In the genomic region with DNA sequence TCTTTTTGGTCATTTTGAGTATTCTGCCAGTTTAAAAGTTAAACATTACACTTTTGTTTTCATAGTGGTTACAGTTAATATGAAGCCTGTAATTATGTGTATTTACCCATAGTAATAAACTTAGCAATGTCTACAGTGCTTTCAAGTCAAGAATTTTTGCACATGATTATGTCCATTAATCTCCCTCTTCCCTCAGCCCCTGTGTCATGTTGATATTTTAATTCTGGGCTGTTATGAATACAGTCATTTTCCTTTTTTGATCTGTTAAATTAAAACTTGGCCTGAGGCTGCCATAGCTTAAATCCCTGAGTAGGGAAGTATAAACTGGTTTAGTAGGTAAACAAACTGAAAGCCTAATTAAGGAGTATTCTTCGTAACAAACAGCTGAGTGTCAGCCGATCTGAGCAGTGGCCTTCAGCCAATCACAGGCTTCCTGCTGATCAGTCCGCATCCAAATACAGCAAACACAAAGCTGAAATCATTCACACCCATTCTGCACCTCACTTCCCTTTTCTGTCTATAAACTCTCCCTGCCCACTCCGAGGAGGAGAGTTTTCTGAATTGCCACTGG, we compare ENCODE assay signal across 1 cellular context.
TF ChIP-seq lines count a peak whose summit lies in the region.

No MANE protein-coding gene starts in this region.

TF ChIP-seq in K562, 482 proteins besides CTCF, POLR2A, EP300 and RAD21 (continued from another document and continues in another):
- TF ChIP-seq, protein P1, sequence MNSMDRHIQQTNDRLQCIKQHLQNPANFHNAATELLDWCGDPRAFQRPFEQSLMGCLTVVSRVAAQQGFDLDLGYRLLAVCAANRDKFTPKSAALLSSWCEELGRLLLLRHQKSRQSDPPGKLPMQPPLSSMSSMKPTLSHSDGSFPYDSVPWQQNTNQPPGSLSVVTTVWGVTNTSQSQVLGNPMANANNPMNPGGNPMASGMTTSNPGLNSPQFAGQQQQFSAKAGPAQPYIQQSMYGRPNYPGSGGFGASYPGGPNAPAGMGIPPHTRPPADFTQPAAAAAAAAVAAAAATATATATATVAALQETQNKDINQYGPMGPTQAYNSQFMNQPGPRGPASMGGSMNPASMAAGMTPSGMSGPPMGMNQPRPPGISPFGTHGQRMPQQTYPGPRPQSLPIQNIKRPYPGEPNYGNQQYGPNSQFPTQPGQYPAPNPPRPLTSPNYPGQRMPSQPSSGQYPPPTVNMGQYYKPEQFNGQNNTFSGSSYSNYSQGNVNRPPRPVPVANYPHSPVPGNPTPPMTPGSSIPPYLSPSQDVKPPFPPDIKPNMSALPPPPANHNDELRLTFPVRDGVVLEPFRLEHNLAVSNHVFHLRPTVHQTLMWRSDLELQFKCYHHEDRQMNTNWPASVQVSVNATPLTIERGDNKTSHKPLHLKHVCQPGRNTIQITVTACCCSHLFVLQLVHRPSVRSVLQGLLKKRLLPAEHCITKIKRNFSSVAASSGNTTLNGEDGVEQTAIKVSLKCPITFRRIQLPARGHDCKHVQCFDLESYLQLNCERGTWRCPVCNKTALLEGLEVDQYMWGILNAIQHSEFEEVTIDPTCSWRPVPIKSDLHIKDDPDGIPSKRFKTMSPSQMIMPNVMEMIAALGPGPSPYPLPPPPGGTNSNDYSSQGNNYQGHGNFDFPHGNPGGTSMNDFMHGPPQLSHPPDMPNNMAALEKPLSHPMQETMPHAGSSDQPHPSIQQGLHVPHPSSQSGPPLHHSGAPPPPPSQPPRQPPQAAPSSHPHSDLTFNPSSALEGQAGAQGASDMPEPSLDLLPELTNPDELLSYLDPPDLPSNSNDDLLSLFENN (IDR thresholded peaks at IDR 0.05; ENCODE audit: low read depth in 2 of 2, low read length in 2 of 2), result no peak
- TF ChIP-seq HNRNPLL (IDR thresholded peaks at IDR 0.05; ENCODE audit: low read depth, low read length, poor library complexity, severe bottlenecking), result no peak
- TF ChIP-seq, protein P2, sequence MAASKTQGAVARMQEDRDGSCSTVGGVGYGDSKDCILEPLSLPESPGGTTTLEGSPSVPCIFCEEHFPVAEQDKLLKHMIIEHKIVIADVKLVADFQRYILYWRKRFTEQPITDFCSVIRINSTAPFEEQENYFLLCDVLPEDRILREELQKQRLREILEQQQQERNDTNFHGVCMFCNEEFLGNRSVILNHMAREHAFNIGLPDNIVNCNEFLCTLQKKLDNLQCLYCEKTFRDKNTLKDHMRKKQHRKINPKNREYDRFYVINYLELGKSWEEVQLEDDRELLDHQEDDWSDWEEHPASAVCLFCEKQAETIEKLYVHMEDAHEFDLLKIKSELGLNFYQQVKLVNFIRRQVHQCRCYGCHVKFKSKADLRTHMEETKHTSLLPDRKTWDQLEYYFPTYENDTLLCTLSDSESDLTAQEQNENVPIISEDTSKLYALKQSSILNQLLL (CRISPR knock-in tag; IDR thresholded peaks at IDR 0.05; ENCODE audit: borderline replicate concordance), result no peak
- TF ChIP-seq SPI1 (IDR thresholded peaks at IDR 0.05; ENCODE audit: borderline replicate concordance, low read depth, low read length), result peak; percentile 98
- no peak for TF ChIP-seq ZNF584 (CRISPR knock-in tag; IDR thresholded peaks at IDR 0.05; ENCODE audit: low read depth)
- TF ChIP-seq, protein P3, sequence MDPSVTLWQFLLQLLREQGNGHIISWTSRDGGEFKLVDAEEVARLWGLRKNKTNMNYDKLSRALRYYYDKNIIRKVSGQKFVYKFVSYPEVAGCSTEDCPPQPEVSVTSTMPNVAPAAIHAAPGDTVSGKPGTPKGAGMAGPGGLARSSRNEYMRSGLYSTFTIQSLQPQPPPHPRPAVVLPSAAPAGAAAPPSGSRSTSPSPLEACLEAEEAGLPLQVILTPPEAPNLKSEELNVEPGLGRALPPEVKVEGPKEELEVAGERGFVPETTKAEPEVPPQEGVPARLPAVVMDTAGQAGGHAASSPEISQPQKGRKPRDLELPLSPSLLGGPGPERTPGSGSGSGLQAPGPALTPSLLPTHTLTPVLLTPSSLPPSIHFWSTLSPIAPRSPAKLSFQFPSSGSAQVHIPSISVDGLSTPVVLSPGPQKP (CRISPR knock-in tag; IDR thresholded peaks at IDR 0.05), result no peak
- no peak for TF ChIP-seq ZNF764 (CRISPR knock-in tag; IDR thresholded peaks at IDR 0.05; ENCODE audit: low read depth)
- TF ChIP-seq MAFF (IDR thresholded peaks at IDR 0.05; ENCODE audit: low read length), result no peak
- TF ChIP-seq, protein P4, sequence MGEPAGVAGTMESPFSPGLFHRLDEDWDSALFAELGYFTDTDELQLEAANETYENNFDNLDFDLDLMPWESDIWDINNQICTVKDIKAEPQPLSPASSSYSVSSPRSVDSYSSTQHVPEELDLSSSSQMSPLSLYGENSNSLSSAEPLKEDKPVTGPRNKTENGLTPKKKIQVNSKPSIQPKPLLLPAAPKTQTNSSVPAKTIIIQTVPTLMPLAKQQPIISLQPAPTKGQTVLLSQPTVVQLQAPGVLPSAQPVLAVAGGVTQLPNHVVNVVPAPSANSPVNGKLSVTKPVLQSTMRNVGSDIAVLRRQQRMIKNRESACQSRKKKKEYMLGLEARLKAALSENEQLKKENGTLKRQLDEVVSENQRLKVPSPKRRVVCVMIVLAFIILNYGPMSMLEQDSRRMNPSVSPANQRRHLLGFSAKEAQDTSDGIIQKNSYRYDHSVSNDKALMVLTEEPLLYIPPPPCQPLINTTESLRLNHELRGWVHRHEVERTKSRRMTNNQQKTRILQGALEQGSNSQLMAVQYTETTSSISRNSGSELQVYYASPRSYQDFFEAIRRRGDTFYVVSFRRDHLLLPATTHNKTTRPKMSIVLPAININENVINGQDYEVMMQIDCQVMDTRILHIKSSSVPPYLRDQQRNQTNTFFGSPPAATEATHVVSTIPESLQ (CRISPR knock-in tag; IDR thresholded peaks at IDR 0.05), result no peak
- TF ChIP-seq ARID1B (IDR thresholded peaks at IDR 0.05), result no peak
- TF ChIP-seq KDM4B (IDR thresholded peaks at IDR 0.05; ENCODE audit: borderline replicate concordance in 2 of 2, low read depth in 1 of 2), result no peak
- no peak for TF ChIP-seq RFX5 (IDR thresholded peaks at IDR 0.05; ENCODE audit: low read depth, low read length)
- TF ChIP-seq NCOA6 (IDR thresholded peaks at IDR 0.05), result no peak
- no peak for TF ChIP-seq ZNF324 (CRISPR knock-in tag; IDR thresholded peaks at IDR 0.05)
- TF ChIP-seq MAFG (tag; conservative IDR thresholded peaks at IDR 0.05), result no peak
- TF ChIP-seq HMG20B (CRISPR knock-in tag; IDR thresholded peaks at IDR 0.05), result no peak
- no peak for TF ChIP-seq SMAD2 (IDR thresholded peaks at IDR 0.05; ENCODE audit: low read depth, low read length)
- 0 out of 4 replicates have a peak, but pooled peaks of 1 of the 2 experiments have one; percentile 28 for TF ChIP-seq SRF (CRISPR knock-in tag; IDR thresholded peaks at IDR 0.05)
- TF ChIP-seq POLR3G (IDR thresholded peaks at IDR 0.05; ENCODE audit: extremely low read depth, insufficient read length, insufficient replicate concordance), result no peak
- TF ChIP-seq HDAC8 (tag; IDR thresholded peaks at IDR 0.05), result no peak
- TF ChIP-seq, protein P5, sequence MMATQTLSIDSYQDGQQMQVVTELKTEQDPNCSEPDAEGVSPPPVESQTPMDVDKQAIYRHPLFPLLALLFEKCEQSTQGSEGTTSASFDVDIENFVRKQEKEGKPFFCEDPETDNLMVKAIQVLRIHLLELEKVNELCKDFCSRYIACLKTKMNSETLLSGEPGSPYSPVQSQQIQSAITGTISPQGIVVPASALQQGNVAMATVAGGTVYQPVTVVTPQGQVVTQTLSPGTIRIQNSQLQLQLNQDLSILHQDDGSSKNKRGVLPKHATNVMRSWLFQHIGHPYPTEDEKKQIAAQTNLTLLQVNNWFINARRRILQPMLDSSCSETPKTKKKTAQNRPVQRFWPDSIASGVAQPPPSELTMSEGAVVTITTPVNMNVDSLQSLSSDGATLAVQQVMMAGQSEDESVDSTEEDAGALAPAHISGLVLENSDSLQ (IDR thresholded peaks at IDR 0.05), result peak; percentile 78
- TF ChIP-seq, protein P6, sequence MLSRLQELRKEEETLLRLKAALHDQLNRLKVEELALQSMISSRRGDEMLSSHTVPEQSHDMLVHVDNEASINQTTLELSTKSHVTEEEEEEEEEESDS (CRISPR knock-in tag; IDR thresholded peaks at IDR 0.05), result no peak
- TF ChIP-seq, protein P7, sequence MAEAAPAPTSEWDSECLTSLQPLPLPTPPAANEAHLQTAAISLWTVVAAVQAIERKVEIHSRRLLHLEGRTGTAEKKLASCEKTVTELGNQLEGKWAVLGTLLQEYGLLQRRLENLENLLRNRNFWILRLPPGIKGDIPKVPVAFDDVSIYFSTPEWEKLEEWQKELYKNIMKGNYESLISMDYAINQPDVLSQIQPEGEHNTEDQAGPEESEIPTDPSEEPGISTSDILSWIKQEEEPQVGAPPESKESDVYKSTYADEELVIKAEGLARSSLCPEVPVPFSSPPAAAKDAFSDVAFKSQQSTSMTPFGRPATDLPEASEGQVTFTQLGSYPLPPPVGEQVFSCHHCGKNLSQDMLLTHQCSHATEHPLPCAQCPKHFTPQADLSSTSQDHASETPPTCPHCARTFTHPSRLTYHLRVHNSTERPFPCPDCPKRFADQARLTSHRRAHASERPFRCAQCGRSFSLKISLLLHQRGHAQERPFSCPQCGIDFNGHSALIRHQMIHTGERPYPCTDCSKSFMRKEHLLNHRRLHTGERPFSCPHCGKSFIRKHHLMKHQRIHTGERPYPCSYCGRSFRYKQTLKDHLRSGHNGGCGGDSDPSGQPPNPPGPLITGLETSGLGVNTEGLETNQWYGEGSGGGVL (CRISPR knock-in tag; IDR thresholded peaks at IDR 0.05), result no peak
- no peak for TF ChIP-seq TAF15 (IDR thresholded peaks at IDR 0.05; ENCODE audit: low read depth, low read length)
- no peak for TF ChIP-seq ZNF57 (CRISPR knock-in tag; IDR thresholded peaks at IDR 0.05)
- TF ChIP-seq ZC3H8 (IDR thresholded peaks at IDR 0.05), result no peak
- TF ChIP-seq EP400 (IDR thresholded peaks at IDR 0.05), result 0 out of 2 replicates have a peak, but pooled peaks have one; percentile 18
- no peak for TF ChIP-seq NFE2L1 (tag; IDR thresholded peaks at IDR 0.05; ENCODE audit: borderline replicate concordance, low read depth)
- no peak for TF ChIP-seq CBX5 (IDR thresholded peaks at IDR 0.05; ENCODE audit: borderline replicate concordance, low read depth)
- no peak for TF ChIP-seq ZBTB8A (IDR thresholded peaks at IDR 0.05; ENCODE audit: partially characterized antibody)
- no peak for TF ChIP-seq JUN (IDR thresholded peaks at IDR 0.05; ENCODE audit: borderline replicate concordance, low read depth, low read length)
- no peak for TF ChIP-seq JUN (CRISPR knock-in tag; IDR thresholded peaks at IDR 0.05; ENCODE audit: borderline replicate concordance)
- TF ChIP-seq, protein P8, sequence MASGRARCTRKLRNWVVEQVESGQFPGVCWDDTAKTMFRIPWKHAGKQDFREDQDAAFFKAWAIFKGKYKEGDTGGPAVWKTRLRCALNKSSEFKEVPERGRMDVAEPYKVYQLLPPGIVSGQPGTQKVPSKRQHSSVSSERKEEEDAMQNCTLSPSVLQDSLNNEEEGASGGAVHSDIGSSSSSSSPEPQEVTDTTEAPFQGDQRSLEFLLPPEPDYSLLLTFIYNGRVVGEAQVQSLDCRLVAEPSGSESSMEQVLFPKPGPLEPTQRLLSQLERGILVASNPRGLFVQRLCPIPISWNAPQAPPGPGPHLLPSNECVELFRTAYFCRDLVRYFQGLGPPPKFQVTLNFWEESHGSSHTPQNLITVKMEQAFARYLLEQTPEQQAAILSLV (tag; IDR thresholded peaks at IDR 0.05), result no peak
- TF ChIP-seq, protein P9, sequence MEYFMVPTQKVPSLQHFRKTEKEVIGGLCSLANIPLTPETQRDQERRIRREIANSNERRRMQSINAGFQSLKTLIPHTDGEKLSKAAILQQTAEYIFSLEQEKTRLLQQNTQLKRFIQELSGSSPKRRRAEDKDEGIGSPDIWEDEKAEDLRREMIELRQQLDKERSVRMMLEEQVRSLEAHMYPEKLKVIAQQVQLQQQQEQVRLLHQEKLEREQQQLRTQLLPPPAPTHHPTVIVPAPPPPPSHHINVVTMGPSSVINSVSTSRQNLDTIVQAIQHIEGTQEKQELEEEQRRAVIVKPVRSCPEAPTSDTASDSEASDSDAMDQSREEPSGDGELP (CRISPR knock-in tag; IDR thresholded peaks at IDR 0.05; ENCODE audit: borderline replicate concordance), result peak; percentile 70
- no peak for TF ChIP-seq ZNF79 (CRISPR knock-in tag; IDR thresholded peaks at IDR 0.05; ENCODE audit: low read depth)
- TF ChIP-seq SIX5 (IDR thresholded peaks at IDR 0.05; ENCODE audit: borderline replicate concordance in 1 of 2, insufficient read depth in 1 of 2, low read depth in 1 of 2, low read length in 2 of 2), result no peak
- TF ChIP-seq ZNF766 (CRISPR knock-in tag; conservative IDR thresholded peaks at IDR 0.05), result no peak
- TF ChIP-seq GABPB2 (CRISPR knock-in tag; conservative IDR thresholded peaks at IDR 0.05), result no peak
- TF ChIP-seq HDAC3 (IDR thresholded peaks at IDR 0.05; ENCODE audit: borderline replicate concordance, partially characterized antibody), result peak; percentile 32
- TF ChIP-seq, protein P10, sequence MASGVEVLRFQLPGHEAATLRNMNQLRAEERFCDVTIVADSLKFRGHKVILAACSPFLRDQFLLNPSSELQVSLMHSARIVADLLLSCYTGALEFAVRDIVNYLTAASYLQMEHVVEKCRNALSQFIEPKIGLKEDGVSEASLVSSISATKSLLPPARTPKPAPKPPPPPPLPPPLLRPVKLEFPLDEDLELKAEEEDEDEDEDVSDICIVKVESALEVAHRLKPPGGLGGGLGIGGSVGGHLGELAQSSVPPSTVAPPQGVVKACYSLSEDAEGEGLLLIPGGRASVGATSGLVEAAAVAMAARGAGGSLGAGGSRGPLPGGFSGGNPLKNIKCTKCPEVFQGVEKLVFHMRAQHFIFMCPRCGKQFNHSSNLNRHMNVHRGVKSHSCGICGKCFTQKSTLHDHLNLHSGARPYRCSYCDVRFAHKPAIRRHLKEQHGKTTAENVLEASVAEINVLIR (CRISPR knock-in tag; IDR thresholded peaks at IDR 0.05), result no peak
- TF ChIP-seq ZNF75A (CRISPR knock-in tag; IDR thresholded peaks at IDR 0.05), result no peak
- no peak for TF ChIP-seq NR2F6 (CRISPR knock-in tag; IDR thresholded peaks at IDR 0.05)
- TF ChIP-seq STAG1 (CRISPR knock-in tag; IDR thresholded peaks at IDR 0.05; ENCODE audit: borderline replicate concordance), result no peak
- TF ChIP-seq DPF2 (IDR thresholded peaks at IDR 0.05), result no peak
- no peak for TF ChIP-seq CREB1 (IDR thresholded peaks at IDR 0.05)
- no peak for TF ChIP-seq CREB1 (CRISPR knock-in tag; IDR thresholded peaks at IDR 0.05)
- TF ChIP-seq HDGF (IDR thresholded peaks at IDR 0.05), result no peak
- no peak for TF ChIP-seq SIN3A (IDR thresholded peaks at IDR 0.05; ENCODE audit: borderline replicate concordance in 2 of 2, control insufficient read depth in 1 of 2, low read depth in 2 of 2, low read length in 2 of 2)
- no peak for TF ChIP-seq MYNN (IDR thresholded peaks at IDR 0.05)
- no peak for TF ChIP-seq MYNN (CRISPR knock-in tag; IDR thresholded peaks at IDR 0.05)
- TF ChIP-seq SIN3B (IDR thresholded peaks at IDR 0.05; ENCODE audit: low read depth), result no peak
- TF ChIP-seq MEF2A (IDR thresholded peaks at IDR 0.05; ENCODE audit: control insufficient read depth, low read depth, low read length), result no peak
- TF ChIP-seq ZNF778 (CRISPR knock-in tag; IDR thresholded peaks at IDR 0.05), result no peak
- TF ChIP-seq SRSF7 (optimal IDR thresholded peaks at IDR 0.05; ENCODE audit: low read depth, low read length), result no peak
- TF ChIP-seq L3MBTL2 (IDR thresholded peaks at IDR 0.05), result peak; percentile 58; the same call in 1 of the 2 replicates
- TF ChIP-seq, protein P11, sequence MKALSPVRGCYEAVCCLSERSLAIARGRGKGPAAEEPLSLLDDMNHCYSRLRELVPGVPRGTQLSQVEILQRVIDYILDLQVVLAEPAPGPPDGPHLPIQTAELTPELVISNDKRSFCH (CRISPR knock-in tag; IDR thresholded peaks at IDR 0.05), result no peak
- TF ChIP-seq, protein P11 (tag; IDR thresholded peaks at IDR 0.05), result no peak
- no peak for TF ChIP-seq KLF16 (IDR thresholded peaks at IDR 0.05)
- TF ChIP-seq MEIS2 (IDR thresholded peaks at IDR 0.05; ENCODE audit: partially characterized antibody), result peak; percentile 35
